15 cellular contexts compared by ENCODE assay signal in genomic region chr1:161915978-161916377, GRCh38.
DNase-seq lines count a peak whose midpoint lies in the region; ATAC-seq, FAIRE-seq and TF ChIP-seq lines count a peak whose summit lies in the region.
"Had no signal": no experiment of that assay in that cellular context is flagged by ENCODE, and none has a peak within 500 bp of the region (broad histone marks: within the 10 kb centered on the region; RNA-seq: fewer than 3 reads in every experiment).

No MANE protein-coding gene starts in this region.

- H4K20me1 ChIP-seq in GM12878 (ENCODE audit: control insufficient read depth, insufficient read depth): no peaks in the 10 kb centered on the region

- no peaks in the 10 kb centered on the region for H3K79me2 ChIP-seq in GM12878 (ENCODE audit: control insufficient read depth, insufficient read depth, low read length)

- SMC1A ChIA-PET in GM12878 (lab: Charles Lee; ENCODE audit: uncharacterized antibody, unreplicated experiment): interaction anchor here (1.1 to 1.5 kb wide), 4 partner anchors 14 to 47 kb away, joined by 3 to 5 read pairs (median 4); no protein-coding TSS in a partner anchor

- peaks cover 0 to 8% of the 10 kb centered on the region in 2 experiments; a peak in 3 of 4 replicates for H3K36me3 ChIP-seq in GM12878 (ENCODE audit: control insufficient read depth in 2 of 2, insufficient read depth in 2 of 2, low read length in 1 of 2)

- no peak overlapping the region for H3K4me3 ChIP-seq in GM12878

- in situ Hi-C loops in GM12878 (cut with MboI): no loop called here

- no peak for TF ChIP-seq EP300 in GM12878 (IDR thresholded peaks at IDR 0.05; ENCODE audit: borderline replicate concordance in 1 of 2, control insufficient read depth in 1 of 2, low read depth in 2 of 2, low read length in 2 of 2)

- no peaks in the 10 kb centered on the region for H3K27me3 ChIP-seq in GM12878 (replicated peaks in 1 of 2; ENCODE audit: control insufficient read depth in 2 of 2, insufficient read depth in 2 of 2, low read length in 1 of 2)

- no peak overlapping the region for H3K9ac ChIP-seq in GM12878 (ENCODE audit: control insufficient read depth, insufficient read depth, low read length)

- TF ChIP-seq RAD21 in GM12878 (IDR thresholded peaks at IDR 0.05; ENCODE audit: insufficient read depth, low read depth, low read length): no peak

- intact Hi-C loops in GM12878 (cut with micrococcal nuclease; ENCODE audit: unreplicated experiment): loop anchor here (5.0 kb wide), 1 partner anchor 46 kb away; no protein-coding TSS in a partner anchor

- RAD21 ChIA-PET in GM12878 (lab: Charles Lee; ENCODE audit: unreplicated experiment): interaction anchor here (1.5 kb wide), 1 partner anchor 121 kb away, joined by 8 read pairs; no protein-coding TSS in a partner anchor

- H3K4me2 ChIP-seq in GM12878 (ENCODE audit: control insufficient read depth, insufficient read depth): no peak overlapping the region

- DNase-seq in GM12891 (ENCODE audit: insufficient read length, low spot score) (no peak), GM12878 (ENCODE audit: low read depth, low spot score) (no peak), UCSD-AML1 (lab: John Stamatoyannopoulos, UW; ENCODE audit: unreplicated experiment) (no peak)
- DNase-seq: AML-193; Caco-2; CD4-positive, alpha-beta T cell; H9; KG1 had no signal

- peak; percentile 8 for ATAC-seq in GM21576 (IDR thresholded peaks at IDR 0.05; ENCODE audit: unreplicated experiment)
- ATAC-seq in GM12878: peak; percentile 17
- ATAC-seq in HG02678 (IDR thresholded peaks at IDR 0.05; ENCODE audit: unreplicated experiment): no peak
- no peak for ATAC-seq in HG03520 (IDR thresholded peaks at IDR 0.05; ENCODE audit: unreplicated experiment)
- no peak for ATAC-seq in GM21381 (IDR thresholded peaks at IDR 0.05; ENCODE audit: unreplicated experiment)

- H3K4me1 ChIP-seq in GM12878 (ENCODE audit: control insufficient read depth, insufficient read depth, low read length): peaks cover 19% of the 10 kb centered on the region

- CTCF ChIA-PET in GM12878 (lab: Yijun Ruan, JAX): interaction anchor here (1.0 to 2.4 kb wide), 6 partner anchors 9 to 123 kb away, joined by 3 to 9 read pairs (median 5); no protein-coding TSS in a partner anchor

- TF ChIP-seq CTCF in GM12878 (IDR thresholded peaks at IDR 0.05 in 2 of 3, conservative IDR thresholded peaks at IDR 0.05 in 1 of 3; ENCODE audit: control insufficient read depth in 2 of 3, extremely low read depth in 1 of 3, insufficient read depth in 1 of 3, low read depth in 3 of 3, low read length in 3 of 3): no peak

- TF ChIP-seq POLR2A in GM12891 (IDR thresholded peaks at IDR 0.05; ENCODE audit: low read depth, low read length) (no peak), GM12878 (IDR thresholded peaks at IDR 0.05; ENCODE audit: low read depth, low read length) (no peak)

- FAIRE-seq in GM12891 (lab: Jason Lieb, UNC) (peak; percentile 31), GM12878 (lab: Jason Lieb, UNC) (no peak)
- FAIRE-seq: G401.6, H1 had no signal

- H3K9me3 ChIP-seq in GM12878 (replicated peaks; ENCODE audit: control insufficient read depth, insufficient read depth, low read length): no peaks in the 10 kb centered on the region
- H3K9me3 ChIP-seq: Caco-2 had no signal

- no TSS peak for BruUV-seq in GM12878 (replicated peaks; lab: Mats Ljungman, UMichigan)

- H3K27ac ChIP-seq in GM12878 (ENCODE audit: control insufficient read depth, insufficient read depth): peak overlapping the region; percentile 69
- H3K27ac ChIP-seq: C4-2B had no signal

- H2AFZ ChIP-seq in GM12878 (ENCODE audit: control insufficient read depth, low read depth, low read length): no peak overlapping the region

- POLR2A ChIA-PET in GM12878 (lab: Charles Lee): no interaction called here

- 50% methylated on average over 2 of the region's 2 CpGs for WGBS in GM12878 (ENCODE audit: insufficient coverage, insufficient replicate concordance, low lambda C conversion rate, missing lambda C conversion rate)

TF ChIP-seq in GM12891, 5 proteins besides CTCF, POLR2A, EP300 and RAD21:
- no peak for TF ChIP-seq POLR2AphosphoS5 (IDR thresholded peaks at IDR 0.05; ENCODE audit: low read depth, low read length)
- no peak for TF ChIP-seq SPI1 (IDR thresholded peaks at IDR 0.05; ENCODE audit: low read depth, low read length)
- TF ChIP-seq PAX5 (IDR thresholded peaks at IDR 0.05; ENCODE audit: insufficient read depth, low read length, severe bottlenecking): no peak
- TF ChIP-seq POU2F2 (IDR thresholded peaks at IDR 0.05; ENCODE audit: low read depth, low read length): no peak
- no peak for TF ChIP-seq TAF1 (IDR thresholded peaks at IDR 0.05; ENCODE audit: low read depth, low read length)

TF ChIP-seq in GM12878, 131 proteins besides CTCF, POLR2A, EP300 and RAD21 (continues in another document):
- TF ChIP-seq CBX3 (IDR thresholded peaks at IDR 0.05; ENCODE audit: borderline replicate concordance, low read depth) (no peak), CEBPB (IDR thresholded peaks at IDR 0.05; ENCODE audit: borderline replicate concordance in 1 of 2, low read depth in 2 of 2, low read length in 2 of 2) (no peak), CHD1 (IDR thresholded peaks at IDR 0.05; ENCODE audit: low read depth, low read length) (no peak), LARP7 (IDR thresholded peaks at IDR 0.05) (no peak), IKZF2 (IDR thresholded peaks at IDR 0.05) (no peak), ATF2 (IDR thresholded peaks at IDR 0.05; ENCODE audit: low read length) (no peak), HSF1 (IDR thresholded peaks at IDR 0.05; ENCODE audit: low read depth, low read length) (no peak), NR2C1 (IDR thresholded peaks at IDR 0.05) (0 out of 2 replicates have a peak, but pooled peaks have one; percentile 21), BHLHE40 (IDR thresholded peaks at IDR 0.05; ENCODE audit: borderline replicate concordance in 1 of 2, low read depth in 2 of 2, low read length in 1 of 2) (no peak)
- TF ChIP-seq, protein P1, sequence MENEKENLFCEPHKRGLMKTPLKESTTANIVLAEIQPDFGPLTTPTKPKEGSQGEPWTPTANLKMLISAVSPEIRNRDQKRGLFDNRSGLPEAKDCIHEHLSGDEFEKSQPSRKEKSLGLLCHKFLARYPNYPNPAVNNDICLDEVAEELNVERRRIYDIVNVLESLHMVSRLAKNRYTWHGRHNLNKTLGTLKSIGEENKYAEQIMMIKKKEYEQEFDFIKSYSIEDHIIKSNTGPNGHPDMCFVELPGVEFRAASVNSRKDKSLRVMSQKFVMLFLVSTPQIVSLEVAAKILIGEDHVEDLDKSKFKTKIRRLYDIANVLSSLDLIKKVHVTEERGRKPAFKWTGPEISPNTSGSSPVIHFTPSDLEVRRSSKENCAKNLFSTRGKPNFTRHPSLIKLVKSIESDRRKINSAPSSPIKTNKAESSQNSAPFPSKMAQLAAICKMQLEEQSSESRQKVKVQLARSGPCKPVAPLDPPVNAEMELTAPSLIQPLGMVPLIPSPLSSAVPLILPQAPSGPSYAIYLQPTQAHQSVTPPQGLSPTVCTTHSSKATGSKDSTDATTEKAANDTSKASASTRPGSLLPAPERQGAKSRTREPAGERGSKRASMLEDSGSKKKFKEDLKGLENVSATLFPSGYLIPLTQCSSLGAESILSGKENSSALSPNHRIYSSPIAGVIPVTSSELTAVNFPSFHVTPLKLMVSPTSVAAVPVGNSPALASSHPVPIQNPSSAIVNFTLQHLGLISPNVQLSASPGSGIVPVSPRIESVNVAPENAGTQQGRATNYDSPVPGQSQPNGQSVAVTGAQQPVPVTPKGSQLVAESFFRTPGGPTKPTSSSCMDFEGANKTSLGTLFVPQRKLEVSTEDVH (IDR thresholded peaks at IDR 0.05; ENCODE audit: low read depth, partially characterized antibody): no peak
- TF ChIP-seq, protein P2, sequence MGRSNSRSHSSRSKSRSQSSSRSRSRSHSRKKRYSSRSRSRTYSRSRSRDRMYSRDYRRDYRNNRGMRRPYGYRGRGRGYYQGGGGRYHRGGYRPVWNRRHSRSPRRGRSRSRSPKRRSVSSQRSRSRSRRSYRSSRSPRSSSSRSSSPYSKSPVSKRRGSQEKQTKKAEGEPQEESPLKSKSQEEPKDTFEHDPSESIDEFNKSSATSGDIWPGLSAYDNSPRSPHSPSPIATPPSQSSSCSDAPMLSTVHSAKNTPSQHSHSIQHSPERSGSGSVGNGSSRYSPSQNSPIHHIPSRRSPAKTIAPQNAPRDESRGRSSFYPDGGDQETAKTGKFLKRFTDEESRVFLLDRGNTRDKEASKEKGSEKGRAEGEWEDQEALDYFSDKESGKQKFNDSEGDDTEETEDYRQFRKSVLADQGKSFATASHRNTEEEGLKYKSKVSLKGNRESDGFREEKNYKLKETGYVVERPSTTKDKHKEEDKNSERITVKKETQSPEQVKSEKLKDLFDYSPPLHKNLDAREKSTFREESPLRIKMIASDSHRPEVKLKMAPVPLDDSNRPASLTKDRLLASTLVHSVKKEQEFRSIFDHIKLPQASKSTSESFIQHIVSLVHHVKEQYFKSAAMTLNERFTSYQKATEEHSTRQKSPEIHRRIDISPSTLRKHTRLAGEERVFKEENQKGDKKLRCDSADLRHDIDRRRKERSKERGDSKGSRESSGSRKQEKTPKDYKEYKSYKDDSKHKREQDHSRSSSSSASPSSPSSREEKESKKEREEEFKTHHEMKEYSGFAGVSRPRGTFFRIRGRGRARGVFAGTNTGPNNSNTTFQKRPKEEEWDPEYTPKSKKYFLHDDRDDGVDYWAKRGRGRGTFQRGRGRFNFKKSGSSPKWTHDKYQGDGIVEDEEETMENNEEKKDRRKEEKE (IDR thresholded peaks at IDR 0.05): no peak

Comparison
In these comparisons a context has a peak if more than half of its experiments do, and no peak if none do; other contexts are left out.
1. ATAC-seq: peak in GM21576 (single experiment) and GM12878 (single experiment); none in HG02678 (single experiment), HG03520 (single experiment) and GM21381 (single experiment).